1 cellular context compared by ENCODE assay signal in the genomic region with DNA sequence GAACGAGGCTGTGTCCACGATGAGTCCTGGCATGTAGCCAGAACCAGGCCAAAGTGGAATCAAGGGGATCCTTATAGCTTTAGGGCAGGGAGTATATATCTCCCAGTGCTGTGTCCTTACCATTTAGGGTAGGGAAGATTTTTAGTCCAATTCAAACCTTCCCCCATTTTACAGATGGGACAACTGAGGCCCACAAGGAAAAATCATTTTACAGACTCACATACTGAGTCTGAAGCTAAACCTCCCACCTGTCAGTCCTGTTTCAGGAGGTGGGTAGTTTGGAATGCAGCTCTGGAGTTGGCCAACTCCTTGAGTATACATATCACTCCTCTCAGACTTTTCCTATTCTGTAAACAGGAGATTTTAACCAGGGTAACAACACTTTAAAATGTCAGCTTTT.
A peak's percentile ranks its signal among the peaks of the same experiment; 100 is the strongest.
TF ChIP-seq lines count a peak whose summit lies in the region.

No MANE protein-coding gene starts in this region.

TF ChIP-seq in IMR-90, 13 proteins besides CTCF, POLR2A, EP300 and RAD21:
- TF ChIP-seq RCOR1 (IDR thresholded peaks at IDR 0.05; ENCODE audit: insufficient replicate concordance, low read length): peak; percentile 27
- no peak for TF ChIP-seq BHLHE40 (IDR thresholded peaks at IDR 0.05; ENCODE audit: low read depth, low read length)
